Comparison of ENCODE assay signal across 9 cellular contexts in genomic region chr5:150616024-150616470, GRCh38. TPM values are rescaled to one million over a fixed set of nuclear protein-coding genes. Genes with fewer than 3 reads are reported as not detected.
DNase-seq lines count a peak whose midpoint lies in the region; ATAC-seq and TF ChIP-seq lines count a peak whose summit lies in the region.
"Had no signal": no experiment of that assay in that cellular context is flagged by ENCODE, and none has a peak within 500 bp of the region (broad histone marks: within the 10 kb centered on the region; RNA-seq: fewer than 3 reads in every experiment).

No MANE protein-coding gene starts in this region.

- intact Hi-C loops in left colon (cut with DNase I, micrococcal nuclease): no loop called here

- H3K36me3 ChIP-seq in stomach smooth muscle (ENCODE audit: control insufficient read depth in 2 of 2, insufficient read depth in 2 of 2, low read length in 2 of 2): no peaks in the 10 kb centered on the region

- peak overlapping the region; percentile 70 for H3K27ac ChIP-seq in VCaP
- H3K27ac ChIP-seq in stomach smooth muscle (ENCODE audit: low read length): peak overlapping the region; percentile 55

- H3K9me3 ChIP-seq in stomach smooth muscle (ENCODE audit: control insufficient read depth in 2 of 2, low read length in 2 of 2): no peaks in the 10 kb centered on the region

- no peak overlapping the region for H3K9ac ChIP-seq in stomach smooth muscle (ENCODE audit: low read length in 2 of 2)

- peak; percentile 21 for DNase-seq in NCI-H1092 (lab: John Stamatoyannopoulos, UW)
- peak; percentile 80 to 81 for DNase-seq in left colon
- no peak for DNase-seq in AG20443 (ENCODE audit: low spot score)
- DNase-seq: activated CD4-positive, alpha-beta T cell treated with anti-CD3 and anti-CD28 coated beads for 4 hours had no signal

- H3K27me3 ChIP-seq in stomach smooth muscle (ENCODE audit: control insufficient read depth in 1 of 2, insufficient read depth in 2 of 2, low read length in 2 of 2): no peaks in the 10 kb centered on the region

- no peak overlapping the region for H3K4me3 ChIP-seq in stomach smooth muscle (ENCODE audit: low read length in 2 of 2)

- peaks cover 78% of the 10 kb centered on the region for H3K4me1 ChIP-seq in stomach smooth muscle (ENCODE audit: control insufficient read depth, insufficient read depth, low read length)

- no peak for TF ChIP-seq CTCF in VCaP (conservative IDR thresholded peaks at IDR 0.05)

- ATAC-seq in left colon (peak; percentile 72), GM21576 (IDR thresholded peaks at IDR 0.05; ENCODE audit: unreplicated experiment) (no peak), HG03565 (IDR thresholded peaks at IDR 0.05; ENCODE audit: unreplicated experiment) (no peak), GM21737 (IDR thresholded peaks at IDR 0.05; ENCODE audit: unreplicated experiment) (no peak)

RNA-seq across cellular contexts. Expression of gene SYNPO, which starts 24.4 kb away (rescaled TPM):
- total RNA-seq in left colon: 10 to 100 TPM; 43.6 to 73.9 TPM

RNA-seq across cellular contexts. Expression of gene MYOZ3, which starts 45.0 kb away (rescaled TPM):
- total RNA-seq in left colon: 1 to 10 TPM in 1 of 2 donors, under 1 TPM in 1; 0.31 to 1.1 TPM
